In genomic region chr5:171425596-171426244, GRCh38 we compare ENCODE assay signal across 18 cellular contexts. TPM values are rescaled to one million over a fixed set of nuclear protein-coding genes. Genes with fewer than 3 reads are reported as not detected.
DNase-seq lines count a peak whose midpoint lies in the region; ATAC-seq and TF ChIP-seq lines count a peak whose summit lies in the region.
"Had no signal": no experiment of that assay in that cellular context is flagged by ENCODE, and none has a peak within 500 bp of the region (broad histone marks: within the 10 kb centered on the region; RNA-seq: fewer than 3 reads in every experiment).

No MANE protein-coding gene starts in this region.

- H3K27ac Mint-ChIP-seq in natural killer cell (no peak overlapping the region), endodermal cell (peak overlapping the region; percentile 17)
- no peak overlapping the region for H3K27ac Mint-ChIP-seq in natural killer cell treated with Interleukin-12 subunit alpha and Interleukin-12 subunit beta and Interleukin-15 and Interleukin-18, amount 100 ng/mL, for 72 hours

- no peaks in the 10 kb centered on the region for H3K4me1 ChIP-seq in endodermal cell (ENCODE audit: control insufficient read depth, insufficient read depth, low read length)

- ATAC-seq in natural killer cell = no peak
- ATAC-seq in natural killer cell treated with Interleukin-12 subunit alpha and Interleukin-12 subunit beta and Interleukin-15 and Interleukin-18, amount 100 ng/mL, for 72 hours = no peak
- no peak for ATAC-seq in sciatic nerve
- ATAC-seq: PC-3 had no signal

- H3K9me3 ChIP-seq in endodermal cell (ENCODE audit: control insufficient read depth, low read length) = no peaks in the 10 kb centered on the region

- H3K27me3 Mint-ChIP-seq in natural killer cell (ENCODE audit: low read depth in 2 of 2) = peaks cover 0 to 4% of the 10 kb centered on the region in 2 donors
- peaks cover 0 to 6% of the 10 kb centered on the region in 2 donors for H3K27me3 Mint-ChIP-seq in natural killer cell treated with Interleukin-12 subunit alpha and Interleukin-12 subunit beta and Interleukin-15 and Interleukin-18, amount 100 ng/mL, for 72 hours
- peaks cover 25% of the 10 kb centered on the region for H3K27me3 Mint-ChIP-seq in endodermal cell (ENCODE audit: insufficient read depth)

- no peak overlapping the region for H3K4me3 Mint-ChIP-seq in natural killer cell
- no peak overlapping the region for H3K4me3 Mint-ChIP-seq in natural killer cell treated with Interleukin-12 subunit alpha and Interleukin-12 subunit beta and Interleukin-15 and Interleukin-18, amount 100 ng/mL, for 72 hours
- no peak overlapping the region for H3K4me3 Mint-ChIP-seq in endodermal cell

- no peaks in the 10 kb centered on the region for H3K36me3 ChIP-seq in endodermal cell (ENCODE audit: control insufficient read depth, insufficient read depth, low read length)

- no peak overlapping the region for H3K9ac ChIP-seq in endodermal cell (ENCODE audit: extremely low read depth, low read length, poor library complexity, severe bottlenecking)

- no peak overlapping the region for H3K27ac ChIP-seq in endodermal cell (ENCODE audit: low read depth, low read length)
- H3K27ac ChIP-seq: C4-2B had no signal

- H3K9me3 Mint-ChIP-seq in natural killer cell = no peaks in the 10 kb centered on the region
- H3K9me3 Mint-ChIP-seq in natural killer cell treated with Interleukin-12 subunit alpha and Interleukin-12 subunit beta and Interleukin-15 and Interleukin-18, amount 100 ng/mL, for 72 hours = no peaks in the 10 kb centered on the region
- H3K9me3 Mint-ChIP-seq in endodermal cell = no peaks in the 10 kb centered on the region

- H3K4me1 Mint-ChIP-seq in natural killer cell = peaks cover 0 to 3% of the 10 kb centered on the region in 2 donors
- peaks cover 0 to 3% of the 10 kb centered on the region in 2 donors for H3K4me1 Mint-ChIP-seq in natural killer cell treated with Interleukin-12 subunit alpha and Interleukin-12 subunit beta and Interleukin-15 and Interleukin-18, amount 100 ng/mL, for 72 hours (ENCODE audit: low read depth in 2 of 2)
- H3K4me1 Mint-ChIP-seq in endodermal cell = peaks cover 8% of the 10 kb centered on the region

- no peak overlapping the region for H3K4me3 ChIP-seq in endodermal cell (ENCODE audit: low read length)

- no peak for TF ChIP-seq CTCF in natural killer cell (IDR thresholded peaks at IDR 0.05)
- TF ChIP-seq CTCF in endodermal cell (conservative IDR thresholded peaks at IDR 0.05) = no peak

- peaks cover 20% of the 10 kb centered on the region for H3K27me3 ChIP-seq in endodermal cell (ENCODE audit: control insufficient read depth, insufficient read depth, low read length, poor library complexity, severe bottlenecking)

- 91 to 99% methylated on average over 7 to 14 of the region's 14 CpGs for WGBS in endodermal cell (ENCODE audit: insufficient coverage in 1 of 2, insufficient read length in 1 of 2), 2 experiments

- H3K36me3 Mint-ChIP-seq in natural killer cell (no peaks in the 10 kb centered on the region), endodermal cell (ENCODE audit: low read depth) (no peaks in the 10 kb centered on the region)
- no peaks in the 10 kb centered on the region for H3K36me3 Mint-ChIP-seq in natural killer cell treated with Interleukin-12 subunit alpha and Interleukin-12 subunit beta and Interleukin-15 and Interleukin-18, amount 100 ng/mL, for 72 hours

- intact Hi-C loops in natural killer cell (cut with micrococcal nuclease) = no loop called here
- intact Hi-C loops in sciatic nerve (cut with DNase I) = no loop called here

- DNase-seq in natural killer cell (peak; percentile 2), endodermal cell (peak; percentile 31), sciatic nerve (ENCODE audit: low spot score) (peak; percentile 28), GM19240 (ENCODE audit: insufficient read length, low spot score) (no peak), iPS-NIHi11 (ENCODE audit: low spot score) (no peak), T1000 (lab: John Stamatoyannopoulos, UW) (no peak)
- no peak for DNase-seq in natural killer cell treated with Interleukin-12 subunit alpha and Interleukin-12 subunit beta and Interleukin-15 and Interleukin-18, amount 100 ng/mL, for 72 hours (ENCODE audit: low spot score)
- DNase-seq: ACHN, GDM1, MM.1S, NCI-H1092, NCI-H1436 treated with DMSO at 0.1 percent for 48 hours, NCI-H2029, NCI-H345, NCI-H526, PC-3, RPMI8226 had no signal

RNA-seq across cellular contexts. Expression of gene FGF18, which starts 6.3 kb away (rescaled TPM):
- total RNA-seq in natural killer cell = under 1 TPM; 0.16 to 0.25 (median 0.23) TPM
- total RNA-seq in natural killer cell treated with Interleukin-12 subunit alpha and Interleukin-12 subunit beta and Interleukin-15 and Interleukin-18, amount 100 ng/mL, for 72 hours = under 1 TPM in 1 of 2 donors, not detected in 1; 0.28 TPM
- under 1 TPM; 0.44 to 0.57 TPM for total RNA-seq in endodermal cell
- 3.8 TPM for polyA plus RNA-seq in endodermal cell (2013, experiment 1 of 2)
- polyA plus RNA-seq in endodermal cell (2013, experiment 2 of 2) = 3.6 TPM
- 15.8 TPM for total RNA-seq in sciatic nerve

RNA-seq across cellular contexts. Expression of gene NPM1, which starts 38.1 kb away (rescaled TPM):
- total RNA-seq in natural killer cell (100 to 1,000 TPM; 440 to 554 (median 454) TPM), endodermal cell (1,000 to 10,000 TPM; 1,997 to 2,127 TPM), sciatic nerve (544 TPM)
- 1,000 to 10,000 TPM; 1,349 to 2,333 TPM for total RNA-seq in natural killer cell treated with Interleukin-12 subunit alpha and Interleukin-12 subunit beta and Interleukin-15 and Interleukin-18, amount 100 ng/mL, for 72 hours
- 2,680 TPM for polyA plus RNA-seq in endodermal cell (2013, experiment 1 of 2)
- polyA plus RNA-seq in endodermal cell (2013, experiment 2 of 2) = 2,415 TPM

Comparison
In these comparisons a context has a peak if more than half of its experiments do, and no peak if none do; other contexts are left out.
1. DNase-seq: peak in natural killer cell (single experiment), endodermal cell (single experiment) and sciatic nerve (single experiment); none in natural killer cell treated with Interleukin-12 subunit alpha and Interleukin-12 subunit beta and Interleukin-15 and Interleukin-18, amount 100 ng/mL, for 72 hours (single experiment), GM19240 (single experiment), iPS-NIHi11 (single experiment) and T1000 (single experiment).
2. RNA of gene FGF18, which starts 6.3 kb away (total RNA-seq): 15.8 TPM in sciatic nerve (single experiment); 0.44 to 0.57 TPM in endodermal cell, 0.28 TPM in natural killer cell treated with Interleukin-12 subunit alpha and Interleukin-12 subunit beta and Interleukin-15 and Interleukin-18, amount 100 ng/mL, for 72 hours and 0.16 to 0.25 TPM in natural killer cell; every median in the first group is over 10 times any median in the second.